Comparison of ENCODE assay signal across 27 cellular contexts in the genomic region with DNA sequence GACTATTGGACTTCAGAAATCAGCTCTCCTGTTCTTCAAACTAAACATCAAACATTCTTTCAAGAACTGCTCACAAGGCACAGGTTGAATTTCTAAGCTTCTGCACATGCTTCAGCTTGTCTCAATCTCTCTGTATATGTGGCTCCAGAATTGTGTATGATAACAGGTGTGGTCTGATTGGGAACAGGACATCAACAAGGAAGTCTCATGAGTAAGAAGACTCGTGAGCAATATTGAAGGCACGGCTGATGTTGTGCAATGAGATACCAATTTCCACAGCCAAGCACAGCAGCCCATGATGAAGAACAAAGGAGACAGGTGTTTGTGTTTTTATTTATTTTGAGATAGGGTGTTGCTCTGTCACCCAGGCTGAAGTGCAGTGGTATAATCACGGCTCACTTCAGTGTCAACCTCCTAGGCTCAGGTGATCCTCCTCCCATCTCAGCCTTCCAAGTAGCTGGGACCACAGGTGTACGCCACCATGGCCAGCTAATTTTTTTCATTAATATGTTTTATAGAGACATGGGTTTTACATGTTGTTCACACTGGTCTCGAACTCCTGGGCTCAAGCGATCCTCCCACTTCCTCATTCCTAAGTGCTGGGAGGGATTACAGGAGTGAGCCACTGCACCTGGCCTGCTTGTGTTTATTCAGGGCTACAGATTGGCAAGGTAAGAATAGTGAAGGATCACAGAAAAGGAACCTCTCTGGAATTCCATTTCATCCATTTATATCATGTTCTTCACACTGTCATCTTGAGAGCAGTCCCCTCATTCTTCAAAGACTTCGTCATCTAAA. TPM values are rescaled to one million over a fixed set of nuclear protein-coding genes. Genes with fewer than 3 reads are reported as not detected.
DNase-seq lines count a peak whose midpoint lies in the region; ATAC-seq, FAIRE-seq and TF ChIP-seq lines count a peak whose summit lies in the region.
"Had no signal": no experiment of that assay in that cellular context is flagged by ENCODE, and none has a peak within 500 bp of the region (broad histone marks: within the 10 kb centered on the region; RNA-seq: fewer than 3 reads in every experiment).

No MANE protein-coding gene starts in this region.

- H3K9me3 ChIP-seq in mucosa of descending colon, result no peaks in the 10 kb centered on the region
- H3K9me3 ChIP-seq: ovary, testis had no signal

- DNase-seq in GM12891 (ENCODE audit: insufficient read length, low spot score) (no peak), NCI-H69 (lab: John Stamatoyannopoulos, UW) (peak; percentile 19), epithelial cell of esophagus (ENCODE audit: low read depth) (peak; percentile 98), mucosa of descending colon (no peak), T-helper 9 cell (no peak), GM19240 (ENCODE audit: insufficient read length, low spot score) (no peak)
- DNase-seq: activated CD4-positive, alpha-beta T cell treated with anti-CD3 and anti-CD28 coated beads, Interleukin-2, amount 50 U/mL, for 4 hours; activated CD4-positive, CD25-positive, alpha-beta regulatory T cell; activated naive CD4-positive, alpha-beta T cell treated with anti-CD3 and anti-CD28 coated beads, Interleukin-2, amount 50 U/mL, for 16 hours; CD4-positive, alpha-beta T cell; dermis blood vessel endothelial cell; DMS 273 treated with DMSO at 0.1 percent for 48 hours; head of caudate nucleus; midbrain; NCI-H1105; NCI-H524; ovary; stimulated activated CD4-positive, alpha-beta T cell treated with anti-CD3 and anti-CD28 coated beads, Interleukin-12 subunit alpha, Interleukin-12 subunit beta, amount 100 ng/mL, for 4 hours; stimulated activated CD4-positive, alpha-beta T cell treated with anti-CD3 and anti-CD28 coated beads, Interleukin-4, amount 100 ng/mL, for 4 hours; stimulated activated naive CD4-positive, alpha-beta T cell; testis had no signal

- intact Hi-C loops in mucosa of descending colon (cut with DNase I, micrococcal nuclease), result no loop called here

- peak; percentile 83 for ATAC-seq in mucosa of descending colon
- ATAC-seq in HG03457 (IDR thresholded peaks at IDR 0.05; ENCODE audit: unreplicated experiment), result no peak
- no peak for ATAC-seq in GM18861 (IDR thresholded peaks at IDR 0.05; ENCODE audit: unreplicated experiment)
- ATAC-seq: left lobe of liver; natural killer cell treated with Interleukin-12 subunit alpha and Interleukin-12 subunit beta and Interleukin-15 and Interleukin-18, amount 100 ng/mL, for 72 hours; SK-N-SH treated with all-trans-retinoic acid at 6 μM for 48 hours had no signal

- peak; percentile 28 for FAIRE-seq in GM12891 (lab: Jason Lieb, UNC)

- H3K4me1 ChIP-seq in mucosa of descending colon (ENCODE audit: low read depth), result no peaks in the 10 kb centered on the region
- H3K4me1 ChIP-seq: testis had no signal

- no peaks in the 10 kb centered on the region for H3K36me3 ChIP-seq in mucosa of descending colon (ENCODE audit: low read depth)
- H3K36me3 ChIP-seq: cardiac muscle cell, ovary had no signal

- H3K4me3 ChIP-seq in epithelial cell of esophagus (ENCODE audit: low read length), result no peak overlapping the region
- no peak overlapping the region for H3K4me3 ChIP-seq in mucosa of descending colon
- H3K4me3 ChIP-seq: cardiac muscle cell, ovary, testis had no signal

- no peak for TF ChIP-seq CTCF in epithelial cell of esophagus (IDR thresholded peaks at IDR 0.05; ENCODE audit: insufficient read depth, low read depth, low read length, missing control alignments)
- no peak for TF ChIP-seq CTCF in mucosa of descending colon (IDR thresholded peaks at IDR 0.05)

- TF ChIP-seq POLR2A in GM12891 (IDR thresholded peaks at IDR 0.05; ENCODE audit: low read depth, low read length), result no peak

TF ChIP-seq in GM12891, 5 proteins besides CTCF, POLR2A, EP300 and RAD21:
- TF ChIP-seq TAF1 (IDR thresholded peaks at IDR 0.05; ENCODE audit: low read depth, low read length), result no peak
- TF ChIP-seq POU2F2 (IDR thresholded peaks at IDR 0.05; ENCODE audit: low read depth, low read length), result no peak
- TF ChIP-seq SPI1 (IDR thresholded peaks at IDR 0.05; ENCODE audit: low read depth, low read length), result peak; percentile 39; the same call in 1 of the 2 replicates
TF ChIP-seq in GM12891: peak in this region for 1.

RNA-seq across cellular contexts. Expression of a gene that starts 32.2 kb away (rescaled TPM):
- polyA plus RNA-seq in GM12891 (2012; ENCODE audit: low read depth, missing spikeins), result 1.4 TPM
- total RNA-seq in mucosa of descending colon, result 100 to 1,000 TPM in 2 of 3 donors, 10 to 100 TPM in 1; 84.4 to 192 (median 157) TPM

Comparison
In these comparisons a context has a peak if more than half of its experiments do, and no peak if none do; other contexts are left out.
1. DNase-seq: peak in NCI-H69 (single experiment) and epithelial cell of esophagus (single experiment); none in GM12891 (single experiment), mucosa of descending colon (0 of 3), T-helper 9 cell (single experiment) and GM19240 (single experiment).